ENCODE assay signal across 14 cellular contexts in genomic region chr5:119336846-119337564, GRCh38. TPM values are rescaled to one million over a fixed set of nuclear protein-coding genes. Genes with fewer than 3 reads are reported as not detected.
A peak's percentile ranks its signal among the peaks of the same experiment; 100 is the strongest.
DNase-seq lines count a peak whose midpoint lies in the region; ATAC-seq and TF ChIP-seq lines count a peak whose summit lies in the region.
"Had no signal": no experiment of that assay in that cellular context is flagged by ENCODE, and none has a peak within 500 bp of the region (broad histone marks: within the 10 kb centered on the region; RNA-seq: fewer than 3 reads in every experiment).

No MANE protein-coding gene starts in this region.

- no peaks in the 10 kb centered on the region for H3K36me3 ChIP-seq in left ventricle myocardium inferior
- H3K36me3 ChIP-seq in colonic mucosa: no peaks in the 10 kb centered on the region
- no peaks in the 10 kb centered on the region for H3K36me3 ChIP-seq in transverse colon
- H3K36me3 ChIP-seq: upper lobe of left lung had no signal

- H3K27ac ChIP-seq in left ventricle myocardium inferior (replicated peaks) (peak overlapping the region; percentile 85), colonic mucosa (peak overlapping the region; percentile 8), transverse colon (peak overlapping the region in 3 of 4 donors; percentile 28 to 52 (median 40))

- 54 to 73% methylated on average over 3 of the region's 3 CpGs for WGBS in transverse colon (ENCODE audit: low coverage in 1 of 2), 2 donors

- no peaks in the 10 kb centered on the region for H3K27me3 ChIP-seq in left ventricle myocardium inferior (ENCODE audit: low read depth)
- no peaks in the 10 kb centered on the region for H3K27me3 ChIP-seq in colonic mucosa
- H3K27me3 ChIP-seq in transverse colon: no peaks in the 10 kb centered on the region
- H3K27me3 ChIP-seq: upper lobe of left lung had no signal

- intact Hi-C loops in left ventricle myocardium inferior (cut with micrococcal nuclease) (no loop called here), cardiac septum (cut with DNase I) (loop anchor here (5.0 kb wide), 2 partner anchors 70 to 75 kb away; no protein-coding TSS in a partner anchor), colonic mucosa (cut with DNase I) (loop anchor here (5.0 kb wide), 1 partner anchor 350 kb away; the partner anchor contains the start of gene DTWD2), transverse colon (cut with DNase I; ENCODE audit: low total_unique reads) (no loop called here)

- ATAC-seq in HG03025 (IDR thresholded peaks at IDR 0.05; ENCODE audit: low FRiP score, unreplicated experiment): no peak

- H3K4me1 ChIP-seq in left ventricle myocardium inferior (peaks cover 53% of the 10 kb centered on the region), colonic mucosa (no peaks in the 10 kb centered on the region), transverse colon (peaks cover 7 to 44% (median 14%) of the 10 kb centered on the region in 4 donors)

- H3K9me3 ChIP-seq in left ventricle myocardium inferior (replicated peaks) (no peaks in the 10 kb centered on the region), colonic mucosa (no peaks in the 10 kb centered on the region), transverse colon (no peaks in the 10 kb centered on the region)
- H3K9me3 ChIP-seq: upper lobe of left lung had no signal

- DNase-seq in left ventricle myocardium inferior (no peak), cardiac septum (ENCODE audit: low spot score) (no peak), NOMO-1 (lab: John Stamatoyannopoulos, UW; ENCODE audit: unreplicated experiment in 2 of 2) (peak; percentile 33 to 56), colonic mucosa (no peak), transverse colon (no peak), AG08395 (ENCODE audit: low spot score) (no peak), KG1 (lab: John Stamatoyannopoulos, UW) (no peak)
- DNase-seq: activated CD4-positive, CD25-positive, alpha-beta regulatory T cell; amniotic stem cell; COR-L47; head of caudate nucleus; NCI-H1436 treated with DMSO at 0.1 percent for 48 hours; upper lobe of left lung had no signal

- TF ChIP-seq CTCF in left ventricle myocardium inferior (IDR thresholded peaks at IDR 0.05; ENCODE audit: borderline replicate concordance) (no peak), colonic mucosa (IDR thresholded peaks at IDR 0.05) (no peak), transverse colon (IDR thresholded peaks at IDR 0.05) (no peak)

- no peak overlapping the region for H3K9ac ChIP-seq in colonic mucosa (ENCODE audit: low read depth in 2 of 2, low read length in 2 of 2)

- no peak for TF ChIP-seq EP300 in transverse colon (IDR thresholded peaks at IDR 0.05; ENCODE audit: low read depth)

- H3K4me3 ChIP-seq in left ventricle myocardium inferior (peak overlapping the region; percentile 25), colonic mucosa (no peak overlapping the region), transverse colon (no peak overlapping the region)
- H3K4me3 ChIP-seq: upper lobe of left lung had no signal

- in situ Hi-C loops in transverse colon (cut with MboI; ENCODE audit: low pct_ligation_motif_present in 1 of 4, low pct_unique_long_range_greater_than_20kb in 1 of 4, low sequenced_read_pairs in 3 of 4): no loop called here

- no peak for TF ChIP-seq POLR2A in transverse colon (IDR thresholded peaks at IDR 0.05)

RNA-seq across cellular contexts. Expression of gene TNFAIP8, which starts 18.8 kb away (rescaled TPM):
- total RNA-seq in left ventricle myocardium inferior (3.2 TPM), cardiac septum (2.6 TPM), colonic mucosa (10 to 100 TPM; 11.0 to 12.7 TPM), transverse colon (10 to 100 TPM in 3 of 4 donors, 1 to 10 TPM in 1; 9.8 to 28.1 (median 22.5) TPM)

Comparison
In these comparisons a context has a peak if more than half of its experiments do, and no peak if none do; other contexts are left out.
1. intact Hi-C loops: an anchor here in cardiac septum (5.0 kb wide) and colonic mucosa (5.0 kb wide); none called in left ventricle myocardium inferior and transverse colon.
2. DNase-seq: peak in NOMO-1 (2 of 2); none in left ventricle myocardium inferior (single experiment), cardiac septum (single experiment), colonic mucosa (single experiment), transverse colon (single experiment), AG08395 (single experiment) and KG1 (single experiment).
3. H3K27ac ChIP-seq: peak in every context shown above with its lines; median percentile 85 in left ventricle myocardium inferior; 40 in transverse colon; 8 in colonic mucosa.